In genomic region chr9:61854262-61854640, GRCh38 we compare ENCODE assay signal across 8 cellular contexts.
A peak's percentile ranks its signal among the peaks of the same experiment; 100 is the strongest.
DNase-seq lines count a peak whose midpoint lies in the region; ATAC-seq and TF ChIP-seq lines count a peak whose summit lies in the region.
"Not testable (repeated sequence)": the region's sequence is repeated elsewhere in the genome, so short reads cannot be mapped to it uniquely, and the experiment has no call there.

No MANE protein-coding gene starts in this region.

- not testable (repeated sequence) for TF ChIP-seq POLR2A in gastroesophageal sphincter (IDR thresholded peaks at IDR 0.05); tibial nerve (IDR thresholded peaks at IDR 0.05)

- intact Hi-C loops in activated T-helper 2 cell treated with anti-CD3 and anti-CD28 coated beads, Interferon-gamma antibody, Interleukin-2, Interleukin-4, amounts not matched to agents 10 μg/mL and 5 μg/mL and 100 μg/mL, durations not matched to agents 14 hours and 24 hours and 36 hours (cut with micrococcal nuclease); left lung (cut with DNase I); psoas muscle (cut with DNase I): not testable (repeated sequence)

- peak overlapping the region; percentile 70 for H3K4me3 Mint-ChIP-seq in activated T-helper 2 cell treated with anti-CD3 and anti-CD28 coated beads, Interferon-gamma antibody, Interleukin-2, Interleukin-4, amounts not matched to agents 10 μg/mL and 5 μg/mL and 100 μg/mL, durations not matched to agents 14 hours and 24 hours and 36 hours (ENCODE audit: low read depth)

- 0 out of 2 replicates have a peak overlapping the region, but pooled peaks have one; percentile 22 for H3K4me3 ChIP-seq in GM06990 (replicated peaks; ENCODE audit: low read depth, low read length)
- peak overlapping the region; percentile 30 for H3K4me3 ChIP-seq in brain microvascular endothelial cell (ENCODE audit: low read depth, low read length)
- H3K4me3 ChIP-seq in gastroesophageal sphincter: peak overlapping the region; percentile 40 to 47
- peak overlapping the region; percentile 27 to 38 for H3K4me3 ChIP-seq in left lung
- H3K4me3 ChIP-seq in psoas muscle: peak overlapping the region; percentile 54
- peak overlapping the region; percentile 3 to 50 (median 32) for H3K4me3 ChIP-seq in tibial nerve

- not testable (repeated sequence) for H3K9me3 ChIP-seq in gastroesophageal sphincter, left lung, psoas muscle, tibial nerve

- DNase-seq in GM06990 (ENCODE audit: extremely low read depth, insufficient read length); brain microvascular endothelial cell; tibial nerve (ENCODE audit: low spot score in 2 of 2): not testable (repeated sequence)
- DNase-seq in activated CD4-positive, alpha-beta T cell treated with anti-CD3 and anti-CD28 coated beads for 48 hours: peak; percentile 1
- DNase-seq in activated T-helper 2 cell treated with anti-CD3 and anti-CD28 coated beads, Interferon-gamma antibody, Interleukin-2, Interleukin-4, amounts not matched to agents 10 μg/mL and 5 μg/mL and 100 μg/mL, durations not matched to agents 14 hours and 24 hours and 36 hours (ENCODE audit: low spot score): peak; percentile 12
- peak; percentile 19 to 38 for DNase-seq in left lung
- DNase-seq in psoas muscle: peak in 1 of 2 donors; percentile 43

- not testable (repeated sequence) for H3K9me3 Mint-ChIP-seq in activated T-helper 2 cell treated with anti-CD3 and anti-CD28 coated beads, Interferon-gamma antibody, Interleukin-2, Interleukin-4, amounts not matched to agents 10 μg/mL and 5 μg/mL and 100 μg/mL, durations not matched to agents 14 hours and 24 hours and 36 hours

- H3K36me3 ChIP-seq in GM06990 (ENCODE audit: control insufficient read depth, insufficient read depth, low read length); brain microvascular endothelial cell (replicated peaks); gastroesophageal sphincter; left lung; psoas muscle (ENCODE audit: insufficient read depth in 1 of 2, low read depth in 1 of 2); tibial nerve: not testable (repeated sequence)

- H3K27me3 Mint-ChIP-seq in activated T-helper 2 cell treated with anti-CD3 and anti-CD28 coated beads, Interferon-gamma antibody, Interleukin-2, Interleukin-4, amounts not matched to agents 10 μg/mL and 5 μg/mL and 100 μg/mL, durations not matched to agents 14 hours and 24 hours and 36 hours (ENCODE audit: low read depth): not testable (repeated sequence)

- H3K4me1 ChIP-seq in gastroesophageal sphincter, left lung, psoas muscle, tibial nerve: not testable (repeated sequence)

- not testable (repeated sequence) for H3K27me3 ChIP-seq in GM06990 (replicated peaks; ENCODE audit: control insufficient read depth, insufficient read depth, low read length); brain microvascular endothelial cell (replicated peaks); gastroesophageal sphincter; left lung; psoas muscle (ENCODE audit: insufficient read depth in 3 of 3, low read length in 2 of 3); tibial nerve

- ATAC-seq in gastroesophageal sphincter, left lung, psoas muscle: not testable (repeated sequence)

- H3K27ac ChIP-seq in brain microvascular endothelial cell, left lung, psoas muscle: not testable (repeated sequence)
- H3K27ac ChIP-seq in gastroesophageal sphincter (peak overlapping the region in 3 of 4 donors; percentile 65 to 73 (median 68)), tibial nerve (peak overlapping the region in 3 of 4 donors; percentile 3 to 68 (median 26))

- not testable (repeated sequence) for TF ChIP-seq CTCF in GM06990 (IDR thresholded peaks at IDR 0.05; ENCODE audit: insufficient read depth, low read length, poor library complexity, severe bottlenecking); brain microvascular endothelial cell (IDR thresholded peaks at IDR 0.05; ENCODE audit: low read depth, low read length, missing control alignments); gastroesophageal sphincter (IDR thresholded peaks at IDR 0.05); left lung (IDR thresholded peaks at IDR 0.05); psoas muscle (IDR thresholded peaks at IDR 0.05); tibial nerve (IDR thresholded peaks at IDR 0.05)

- H3K36me3 Mint-ChIP-seq in activated T-helper 2 cell treated with anti-CD3 and anti-CD28 coated beads, Interferon-gamma antibody, Interleukin-2, Interleukin-4, amounts not matched to agents 10 μg/mL and 5 μg/mL and 100 μg/mL, durations not matched to agents 14 hours and 24 hours and 36 hours (ENCODE audit: low read depth): not testable (repeated sequence)

- peak overlapping the region; percentile 52 for H3K27ac Mint-ChIP-seq in activated T-helper 2 cell treated with anti-CD3 and anti-CD28 coated beads, Interferon-gamma antibody, Interleukin-2, Interleukin-4, amounts not matched to agents 10 μg/mL and 5 μg/mL and 100 μg/mL, durations not matched to agents 14 hours and 24 hours and 36 hours

- in situ Hi-C loops in brain microvascular endothelial cell (cut with HindIII; ENCODE audit: low pct_ligation_motif_present, low sequenced_read_pairs): not testable (repeated sequence)

- H3K4me1 Mint-ChIP-seq in activated T-helper 2 cell treated with anti-CD3 and anti-CD28 coated beads, Interferon-gamma antibody, Interleukin-2, Interleukin-4, amounts not matched to agents 10 μg/mL and 5 μg/mL and 100 μg/mL, durations not matched to agents 14 hours and 24 hours and 36 hours (ENCODE audit: low read depth): not testable (repeated sequence)

- not testable (repeated sequence) for TF ChIP-seq EP300 in gastroesophageal sphincter (IDR thresholded peaks at IDR 0.05); tibial nerve (IDR thresholded peaks at IDR 0.05)

- WGBS in gastroesophageal sphincter (ENCODE audit: low coverage in 1 of 2), 2 donors: no CpG with 5 or more reads among the region's 20 CpGs
- WGBS in psoas muscle, 3 donors: 29% methylated on average over 5 to 7 of the region's 20 CpGs; no CpG with 5 or more reads in 1 of the 3 donors
- WGBS in tibial nerve, 2 donors: no CpG with 5 or more reads among the region's 20 CpGs
